Comparison of ENCODE assay signal across 9 cellular contexts in the genomic region with DNA sequence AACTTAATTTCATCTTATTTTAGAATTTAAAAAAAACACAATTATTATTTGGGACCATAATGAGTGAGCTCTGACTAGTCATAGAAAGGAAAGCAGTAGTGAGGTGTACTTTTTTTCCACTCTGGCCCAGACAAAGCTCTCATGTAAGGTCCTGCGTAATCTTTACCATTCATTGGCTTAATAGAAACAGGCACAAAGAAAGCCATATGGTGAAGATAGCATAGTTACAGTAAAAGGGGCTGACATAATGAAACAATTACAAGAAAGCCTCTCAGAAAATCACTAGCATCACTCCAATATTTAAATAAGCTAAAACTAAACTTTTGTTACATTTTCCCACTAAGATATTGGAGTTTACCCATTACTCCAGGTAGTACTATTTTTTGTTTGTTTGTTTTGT.
"Had no signal": no experiment of that assay in that cellular context is flagged by ENCODE, and none has a peak within 500 bp of the region (broad histone marks: within the 10 kb centered on the region; RNA-seq: fewer than 3 reads in every experiment).

No MANE protein-coding gene starts in this region.

- H3K9me3 ChIP-seq: HAP-1 had no signal

- H3K4me1 ChIP-seq: HAP-1 had no signal

- H2AFZ ChIP-seq: GM23248 had no signal

- ATAC-seq: HCT116, K562 had no signal

- H3K4me3 ChIP-seq: GM23248, HAP-1, K562 had no signal

- H3K36me3 ChIP-seq: HAP-1 had no signal

- DNase-seq: GM23248, GOT3, H7, HFFc6, IMR-90, KG1 had no signal

- H3K27ac ChIP-seq: GM23248 had no signal

- H3K9ac ChIP-seq: GM23248 had no signal
